Comparison of ENCODE assay signal across 37 cellular contexts in the genomic region with DNA sequence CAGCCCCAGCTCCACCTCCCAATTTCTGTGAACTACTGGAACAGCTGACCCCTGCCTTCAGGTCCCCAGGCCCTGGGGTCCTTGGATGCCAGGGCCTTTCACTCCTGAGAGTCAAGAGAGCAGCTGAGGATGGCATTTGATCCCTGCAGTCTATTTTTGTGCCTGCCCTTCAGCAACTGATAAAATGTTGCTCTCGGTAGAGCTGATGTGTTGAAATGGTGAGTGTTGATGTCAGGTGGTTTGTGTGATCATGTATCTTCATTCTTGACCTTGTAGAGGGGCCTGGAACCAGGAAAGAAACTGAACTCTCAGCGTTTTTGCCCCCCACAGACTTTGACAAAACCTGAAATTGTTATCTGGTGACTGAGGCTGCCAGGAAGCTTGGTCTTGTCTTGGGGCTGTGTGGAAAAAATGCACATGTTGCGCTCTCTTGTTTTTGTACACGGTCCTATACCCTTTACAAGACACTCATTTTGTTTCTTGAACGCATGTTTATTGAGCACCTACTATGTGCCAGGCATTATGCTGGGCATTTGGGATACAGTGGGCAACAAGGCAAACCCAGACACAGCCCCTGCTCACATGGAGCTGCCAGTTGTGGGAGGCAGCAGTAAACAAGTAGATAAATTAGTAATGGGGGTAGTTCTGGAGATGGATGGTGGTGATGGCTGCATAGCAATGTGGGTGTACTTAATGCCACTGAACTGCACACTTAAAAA.
A peak's percentile ranks its signal among the peaks of the same experiment; 100 is the strongest.
DNase-seq lines count a peak whose midpoint lies in the region; ATAC-seq and TF ChIP-seq lines count a peak whose summit lies in the region.
"Had no signal": no experiment of that assay in that cellular context is flagged by ENCODE, and none has a peak within 500 bp of the region (broad histone marks: within the 10 kb centered on the region; RNA-seq: fewer than 3 reads in every experiment).

No MANE protein-coding gene starts in this region.

- ATAC-seq in Right ventricle myocardium inferior (peak; percentile 61), heart left ventricle (peak; percentile 56 to 65 (median 60)), HG02981 (IDR thresholded peaks at IDR 0.05; ENCODE audit: unreplicated experiment) (no peak)
- ATAC-seq: foreskin keratinocyte; left colon; Panc1; sciatic nerve; stimulated activated naive B cell treated with anti-CD40 and anti-IgM and Interleukin-4, amounts not matched to agents 10 μg/mL and 1 μg/mL and 100 μg/mL, for 72 hours had no signal

- no peak overlapping the region for H3K4me3 Mint-ChIP-seq in nephron progenitor cell
- no peak overlapping the region for H3K4me3 Mint-ChIP-seq in activated CD4-positive, alpha-beta T cell treated with anti-CD3 and anti-CD28 coated beads, Interleukin-2, amount 10 ng/mL, durations not matched to agents 24 days and 14 days
- H3K4me3 Mint-ChIP-seq: activated naive CD8-positive, alpha-beta T cell treated with anti-CD3 and anti-CD28 coated beads, Interleukin-2, amount 10 ng/mL, durations not matched to agents 7 days and 5 days; endodermal cell; H9; stimulated activated naive B cell treated with anti-CD40 and anti-IgM and Interleukin-4, amounts not matched to agents 10 μg/mL and 1 μg/mL and 100 μg/mL, for 72 hours had no signal

- TF ChIP-seq CTCF in heart left ventricle (IDR thresholded peaks at IDR 0.05) (no peak), nephron progenitor cell (IDR thresholded peaks at IDR 0.05) (no peak), testis (IDR thresholded peaks at IDR 0.05) (no peak)

- peak overlapping the region; percentile 10 for H3K27ac Mint-ChIP-seq in nephron progenitor cell
- no peak overlapping the region for H3K27ac Mint-ChIP-seq in activated CD4-positive, alpha-beta T cell treated with anti-CD3 and anti-CD28 coated beads, Interleukin-2, amount 10 ng/mL, durations not matched to agents 24 days and 14 days
- H3K27ac Mint-ChIP-seq: activated naive CD8-positive, alpha-beta T cell treated with anti-CD3 and anti-CD28 coated beads, Interleukin-2, amount 10 ng/mL, durations not matched to agents 7 days and 5 days; endodermal cell; stimulated activated naive B cell treated with anti-CD40 and anti-IgM and Interleukin-4, amounts not matched to agents 10 μg/mL and 1 μg/mL and 100 μg/mL, for 72 hours had no signal

- whole genome bisulfite sequencing in heart left ventricle, 4 donors = 42 to 57% (median 53%) methylated on average over 5 of the region's 5 CpGs
- 60 to 70% methylated on average over 5 of the region's 5 CpGs for WGBS in testis, 2 donors

- H3K27ac ChIP-seq in heart left ventricle (peak overlapping the region; percentile 80 to 94 (median 89)), testis (no peak overlapping the region)
- H3K27ac ChIP-seq: 22Rv1, C4-2B, foreskin keratinocyte, suprapubic skin, VCaP had no signal

- H3K4me3 ChIP-seq in heart left ventricle = no peak overlapping the region
- H3K4me3 ChIP-seq in testis = no peak overlapping the region
- H3K4me3 ChIP-seq: esophagus squamous epithelium, suprapubic skin had no signal

- H3K27me3 Mint-ChIP-seq in nephron progenitor cell (ENCODE audit: low read depth, poor library complexity) = peaks cover 3% of the 10 kb centered on the region
- no peaks in the 10 kb centered on the region for H3K27me3 Mint-ChIP-seq in activated CD4-positive, alpha-beta T cell treated with anti-CD3 and anti-CD28 coated beads, Interleukin-2, amount 10 ng/mL, durations not matched to agents 24 days and 14 days
- H3K27me3 Mint-ChIP-seq: activated naive CD8-positive, alpha-beta T cell treated with anti-CD3 and anti-CD28 coated beads, Interleukin-2, amount 10 ng/mL, durations not matched to agents 7 days and 5 days; stimulated activated naive B cell treated with anti-CD40 and anti-IgM and Interleukin-4, amounts not matched to agents 10 μg/mL and 1 μg/mL and 100 μg/mL, for 72 hours had no signal

- H3K36me3 Mint-ChIP-seq in nephron progenitor cell (ENCODE audit: low read depth) = no peaks in the 10 kb centered on the region
- no peaks in the 10 kb centered on the region for H3K36me3 Mint-ChIP-seq in activated CD4-positive, alpha-beta T cell treated with anti-CD3 and anti-CD28 coated beads, Interleukin-2, amount 10 ng/mL, durations not matched to agents 24 days and 14 days (ENCODE audit: low read depth)
- H3K36me3 Mint-ChIP-seq: activated naive CD8-positive, alpha-beta T cell treated with anti-CD3 and anti-CD28 coated beads, Interleukin-2, amount 10 ng/mL, durations not matched to agents 7 days and 5 days had no signal

- TF ChIP-seq POLR2A in heart left ventricle (IDR thresholded peaks at IDR 0.05) = peak in 1 of 2 donors; percentile 29
- TF ChIP-seq POLR2A in testis (IDR thresholded peaks at IDR 0.05) = no peak

- H3K9me3 ChIP-seq in heart left ventricle = no peaks in the 10 kb centered on the region
- no peaks in the 10 kb centered on the region for H3K9me3 ChIP-seq in testis
- H3K9me3 ChIP-seq: esophagus squamous epithelium, suprapubic skin had no signal

- H3K36me3 ChIP-seq in heart left ventricle (no peaks in the 10 kb centered on the region), testis (ENCODE audit: low read depth, missing control alignments) (no peaks in the 10 kb centered on the region)
- H3K36me3 ChIP-seq: suprapubic skin had no signal

- DNase-seq in Right ventricle myocardium inferior (ENCODE audit: missing footprints) (no peak), cardiac septum (ENCODE audit: low spot score) (no peak), heart left ventricle (peak in 1 of 5 donors; percentile 54), nephron progenitor cell (no peak), testis (peak; percentile 27), midbrain (lab: John Stamatoyannopoulos, UW) (no peak)
- DNase-seq in activated CD4-positive, alpha-beta T cell treated with anti-CD3 and anti-CD28 coated beads, Interleukin-2, amount 10 ng/mL, durations not matched to agents 24 days and 14 days = no peak
- DNase-seq: activated CD4-positive, alpha-beta T cell treated with anti-CD3 and anti-CD28 coated beads for 4 hours; activated CD8-positive, alpha-beta memory T cell treated with anti-CD3 and anti-CD28 coated beads for 24 hours; activated effector memory CD4-positive, alpha-beta T cell treated with Interleukin-2 at 50 U/mL for 16 hours; activated naive CD8-positive, alpha-beta T cell treated with anti-CD3 and anti-CD28 coated beads, Interleukin-2, amount 10 ng/mL, durations not matched to agents 7 days and 5 days; activated T-cell treated with anti-CD3 and anti-CD28 coated beads for 4 hours; caudate nucleus; COR-L47; cortex of kidney; DMS53; endodermal cell; esophagus squamous epithelium; foreskin keratinocyte; H9; hippocampal formation; Karpas-422; left colon; NCI-H146; NCI-H2107; NCI-H446; NCI-H748 treated with DMSO at 0.1 percent for 48 hours; SIG-M5; stimulated activated naive B cell treated with anti-CD40 and anti-IgM and Interleukin-4, amounts not matched to agents 10 μg/mL and 1 μg/mL and 100 μg/mL, for 72 hours; T-helper 9 cell had no signal

- H3K27me3 ChIP-seq in heart left ventricle (no peaks in the 10 kb centered on the region), testis (no peaks in the 10 kb centered on the region)
- H3K27me3 ChIP-seq: esophagus squamous epithelium, foreskin keratinocyte, suprapubic skin had no signal

- H3K9me3 Mint-ChIP-seq in nephron progenitor cell = no peaks in the 10 kb centered on the region
- no peaks in the 10 kb centered on the region for H3K9me3 Mint-ChIP-seq in activated CD4-positive, alpha-beta T cell treated with anti-CD3 and anti-CD28 coated beads, Interleukin-2, amount 10 ng/mL, durations not matched to agents 24 days and 14 days
- H3K9me3 Mint-ChIP-seq: activated naive CD8-positive, alpha-beta T cell treated with anti-CD3 and anti-CD28 coated beads, Interleukin-2, amount 10 ng/mL, durations not matched to agents 7 days and 5 days; endodermal cell; H9; stimulated activated naive B cell treated with anti-CD40 and anti-IgM and Interleukin-4, amounts not matched to agents 10 μg/mL and 1 μg/mL and 100 μg/mL, for 72 hours had no signal

- intact Hi-C loops in Right ventricle myocardium inferior (cut with DNase I) = no loop called here
- intact Hi-C loops in cardiac septum (cut with DNase I) = loop anchor here (2.0 to 5.0 kb wide), 2 partner anchors 16 to 76 kb away; a partner anchor contains a TSS
- intact Hi-C loops in heart left ventricle (cut with DNase I) = no loop called here
- intact Hi-C loops in testis (cut with DNase I; ENCODE audit: low total_unique reads) = no loop called here
- intact Hi-C loops in activated CD4-positive, alpha-beta T cell treated with anti-CD3 and anti-CD28 coated beads, Interleukin-2, amount 10 ng/mL, durations not matched to agents 24 days and 14 days (cut with micrococcal nuclease) = no loop called here

- H3K4me1 ChIP-seq in heart left ventricle (peaks cover 15 to 95% (median 66%) of the 10 kb centered on the region in 12 donors), testis (peaks cover 16% of the 10 kb centered on the region)

- peaks cover 62% of the 10 kb centered on the region for H3K4me1 Mint-ChIP-seq in nephron progenitor cell
- peaks cover 3% of the 10 kb centered on the region for H3K4me1 Mint-ChIP-seq in activated CD4-positive, alpha-beta T cell treated with anti-CD3 and anti-CD28 coated beads, Interleukin-2, amount 10 ng/mL, durations not matched to agents 24 days and 14 days

Comparison
In these comparisons a context has a peak if more than half of its experiments do, and no peak if none do; other contexts are left out.
1. H3K27ac ChIP-seq: peak in heart left ventricle (12 of 12); none in testis (0 of 2).